Comparison of ENCODE assay signal across 19 cellular contexts in the genomic region with DNA sequence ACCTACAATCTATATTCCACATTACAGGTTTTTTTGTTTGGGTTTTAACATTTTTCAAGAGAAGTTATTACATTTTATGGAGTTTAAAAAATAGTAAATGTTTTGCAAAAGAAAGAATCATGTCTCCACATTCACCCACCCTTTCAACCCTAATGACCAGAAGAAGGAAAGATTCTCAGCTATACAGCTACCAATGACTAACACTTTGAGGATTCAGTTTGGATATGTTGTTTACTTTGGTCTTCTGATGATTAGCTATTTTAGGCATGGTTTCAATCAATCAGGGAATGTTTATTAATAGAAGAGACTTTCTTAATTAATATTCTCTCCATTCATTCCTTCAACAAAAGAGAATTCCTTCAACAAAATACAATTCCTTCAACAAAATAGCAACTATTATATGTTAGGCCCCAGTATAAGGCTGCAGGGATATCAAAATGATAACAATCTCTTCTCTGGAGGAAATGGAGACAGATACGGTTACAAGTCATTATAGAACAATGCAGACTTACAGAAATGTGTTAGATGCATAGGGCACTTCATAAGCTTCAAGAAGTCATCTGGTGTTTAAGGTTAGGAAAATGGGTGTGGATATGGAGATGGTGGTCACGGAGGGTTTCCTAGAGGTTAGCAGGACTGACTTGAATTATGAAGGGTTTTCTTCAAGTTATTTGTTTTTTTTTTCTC.
"Had no signal": no experiment of that assay in that cellular context is flagged by ENCODE, and none has a peak within 500 bp of the region (broad histone marks: within the 10 kb centered on the region; RNA-seq: fewer than 3 reads in every experiment).

No MANE protein-coding gene starts in this region.

- FAIRE-seq: TTC549 had no signal

- H3K4me3 Mint-ChIP-seq: activated CD4-positive, alpha-beta T cell treated with anti-CD3 and anti-CD28 coated beads, Interleukin-2, amount 10 ng/mL, durations not matched to agents 7 days and 5 days; activated naive CD4-positive, alpha-beta T cell treated with anti-CD3 and anti-CD28 coated beads, Interleukin-2, amount 50 U/mL, for 24 hours; activated T-cell treated with anti-CD3 and anti-CD28 coated beads, Interleukin-2, amount 50 U/mL, for 24 hours; central memory CD8-positive, alpha-beta T cell; neural crest cell; stimulated activated naive CD8-positive, alpha-beta T cell treated with anti-CD3 and anti-CD28 coated beads, Interleukin-15, amount 100 ng/mL, for 72 hours had no signal

- H3K27ac ChIP-seq: body of pancreas, epithelial cell of prostate, ovary, testis, upper lobe of right lung had no signal

- H3K4me3 ChIP-seq: body of pancreas, ovary, testis, upper lobe of right lung had no signal

- H3K4me1 ChIP-seq: testis had no signal

- H3K9me3 ChIP-seq: body of pancreas, ovary, testis, upper lobe of right lung had no signal

- DNase-seq: activated B cell treated with CpG ODN at 0.5 μM for 24 hours; activated CD4-positive, alpha-beta T cell treated with anti-CD3 and anti-CD28 coated beads, Interleukin-2, amount 10 ng/mL, durations not matched to agents 7 days and 5 days; activated effector memory CD4-positive, alpha-beta T cell treated with Interleukin-2 at 50 U/mL for 16 hours; activated T-cell treated with anti-CD3 and anti-CD28 coated beads, Interleukin-2, amount 50 U/mL, for 24 hours; amniotic stem cell; body of pancreas; cortex of kidney; effector memory CD4-positive, alpha-beta T cell; left ventricle myocardium superior; ovary; stimulated activated CD4-positive, alpha-beta T cell treated with anti-CD3 and anti-CD28 coated beads, Interleukin-4, amount 100 ng/mL, for 1 hour; stimulated activated naive CD8-positive, alpha-beta T cell treated with anti-CD3 and anti-CD28 coated beads, Interleukin-15, amount 100 ng/mL, for 72 hours; testis; upper lobe of right lung had no signal

- H3K4me1 Mint-ChIP-seq: neural crest cell had no signal

- H3K27me3 Mint-ChIP-seq: activated B cell treated with CpG ODN at 0.5 μM for 24 hours; activated CD4-positive, alpha-beta T cell treated with anti-CD3 and anti-CD28 coated beads, Interleukin-2, amount 10 ng/mL, durations not matched to agents 7 days and 5 days; activated naive CD4-positive, alpha-beta T cell treated with anti-CD3 and anti-CD28 coated beads, Interleukin-2, amount 50 U/mL, for 24 hours; activated T-cell treated with anti-CD3 and anti-CD28 coated beads, Interleukin-2, amount 50 U/mL, for 24 hours; central memory CD8-positive, alpha-beta T cell; stimulated activated naive CD8-positive, alpha-beta T cell treated with anti-CD3 and anti-CD28 coated beads, Interleukin-15, amount 100 ng/mL, for 72 hours had no signal

- H3K27ac Mint-ChIP-seq: activated CD4-positive, alpha-beta T cell treated with anti-CD3 and anti-CD28 coated beads, Interleukin-2, amount 10 ng/mL, durations not matched to agents 7 days and 5 days; activated naive CD4-positive, alpha-beta T cell treated with anti-CD3 and anti-CD28 coated beads, Interleukin-2, amount 50 U/mL, for 24 hours; activated T-cell treated with anti-CD3 and anti-CD28 coated beads, Interleukin-2, amount 50 U/mL, for 24 hours; stimulated activated naive CD8-positive, alpha-beta T cell treated with anti-CD3 and anti-CD28 coated beads, Interleukin-15, amount 100 ng/mL, for 72 hours had no signal

- H3K36me3 ChIP-seq: ovary, upper lobe of right lung had no signal

- ATAC-seq: body of pancreas; left ventricle myocardium superior; stimulated activated naive CD8-positive, alpha-beta T cell treated with anti-CD3 and anti-CD28 coated beads, Interleukin-15, amount 100 ng/mL, for 72 hours; upper lobe of right lung had no signal

- H3K27me3 ChIP-seq: body of pancreas, ovary, testis, upper lobe of right lung had no signal
